25 cellular contexts compared by ENCODE assay signal in the genomic region with DNA sequence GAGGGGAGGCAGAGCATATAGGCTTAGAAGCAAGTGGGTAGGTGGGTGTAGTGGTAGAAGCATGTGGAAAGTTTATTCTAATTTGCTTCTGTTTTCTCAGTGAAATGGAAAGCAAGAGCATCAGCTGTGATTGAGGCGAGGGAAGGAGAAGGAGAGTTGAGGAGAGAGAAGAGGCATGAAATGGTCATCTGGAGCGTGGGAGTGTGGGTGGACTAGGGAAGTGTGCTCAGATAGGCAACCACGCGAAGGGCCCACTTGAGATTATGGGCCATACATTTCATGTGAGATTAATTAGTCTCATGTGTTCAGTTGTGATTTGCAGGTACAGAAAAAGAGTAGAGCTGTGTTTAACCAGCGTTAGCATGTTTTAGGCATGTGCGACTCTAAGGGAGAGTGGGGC.
"Had no signal": no experiment of that assay in that cellular context is flagged by ENCODE, and none has a peak within 500 bp of the region (broad histone marks: within the 10 kb centered on the region; RNA-seq: fewer than 3 reads in every experiment).

No MANE protein-coding gene starts in this region.

- H3K9me3 ChIP-seq: left lung, lower lobe of right lung, pancreas, prostate gland, sigmoid colon, spleen, tibial nerve, uterus had no signal

- H3K36me3 ChIP-seq: uterus had no signal

- H3K4me1 ChIP-seq: left lung, lower lobe of right lung, pancreas, prostate gland, sigmoid colon, uterus had no signal

- H3K27ac ChIP-seq: left lung, lower lobe of right lung, prostate gland, sigmoid colon, tibial nerve, uterus had no signal

- DNase-seq: immature natural killer cell; kidney; left colon; left lung; lower lobe of right lung; mammary epithelial cell; mesenchymal stem cell; naive thymus-derived CD8-positive, alpha-beta T cell; nucleus accumbens; pancreas; posterior cingulate gyrus; retina; right cardiac atrium; sigmoid colon; small intestine; spleen; stimulated activated CD4-positive, alpha-beta T cell treated with anti-CD3 and anti-CD28 coated beads, Interleukin-4, amount 100 ng/mL, for 24 hours; stimulated activated naive CD4-positive, alpha-beta T cell treated with Interleukin-2 at 50 U/mL for 16 hours; stimulated activated naive CD8-positive, alpha-beta T cell treated with anti-CD3 and anti-CD28 coated beads, Interleukin-15, amount 100 ng/mL, for 72 hours; substantia nigra; uterus had no signal

- H3K4me3 ChIP-seq: left lung, lower lobe of right lung, pancreas, prostate gland, sigmoid colon, spleen, tibial nerve, uterus had no signal

- FAIRE-seq: islet of Langerhans, kidney, pancreas, small intestine had no signal

- H3K27me3 ChIP-seq: left lung, pancreas, sigmoid colon, spleen, tibial nerve, uterus had no signal

- ATAC-seq: left colon; lower lobe of right lung; naive thymus-derived CD8-positive, alpha-beta T cell; pancreas; right cardiac atrium; stimulated activated effector memory CD8-positive, alpha-beta T cell treated with anti-CD3 and anti-CD28 coated beads, Interleukin-12 subunit alpha, Interleukin-12 subunit beta, amount 100 ng/mL, for 72 hours; stimulated activated naive CD8-positive, alpha-beta T cell treated with anti-CD3 and anti-CD28 coated beads, Interleukin-15, amount 100 ng/mL, for 72 hours had no signal
